26 cellular contexts compared by ENCODE assay signal in genomic region chr6:109521100-109521499, GRCh38.
"Had no signal": no experiment of that assay in that cellular context is flagged by ENCODE, and none has a peak within 500 bp of the region (broad histone marks: within the 10 kb centered on the region; RNA-seq: fewer than 3 reads in every experiment).

No MANE protein-coding gene starts in this region.

- H3K27me3 Mint-ChIP-seq: activated naive CD4-positive, alpha-beta T cell treated with anti-CD3 and anti-CD28 coated beads, Interleukin-2, amount 50 U/mL, for 24 hours had no signal

- FAIRE-seq: astrocyte, TTC549 had no signal

- H3K4me3 Mint-ChIP-seq: activated naive CD4-positive, alpha-beta T cell treated with anti-CD3 and anti-CD28 coated beads, Interleukin-2, amount 50 U/mL, for 24 hours; activated T-cell treated with anti-CD3 and anti-CD28 coated beads, Interleukin-2, amount 50 U/mL, for 72 hours had no signal

- H3K9me3 ChIP-seq: adrenal gland, left lung, prostate gland, uterus had no signal

- H3K4me1 ChIP-seq: adrenal gland, breast epithelium, gastroesophageal sphincter, prostate gland, right atrium auricular region, uterus had no signal

- H3K36me3 ChIP-seq: adrenal gland, breast epithelium, gastroesophageal sphincter, heart left ventricle, left lung, prostate gland, right atrium auricular region, tibial artery, uterus had no signal

- H3K27ac Mint-ChIP-seq: activated naive CD4-positive, alpha-beta T cell treated with anti-CD3 and anti-CD28 coated beads, Interleukin-2, amount 50 U/mL, for 24 hours had no signal

- H3K27ac ChIP-seq: adrenal gland, breast epithelium, coronary artery, gastroesophageal sphincter, heart left ventricle, left lung, prostate gland, right atrium auricular region, tibial artery, uterus had no signal

- H3K27me3 ChIP-seq: adrenal gland, breast epithelium, gastroesophageal sphincter, heart left ventricle, left lung, right atrium auricular region, tibial artery, uterus had no signal

- ATAC-seq: activated T-cell treated with anti-CD3 and anti-CD28 coated beads, Interleukin-2, amount 50 U/mL, for 72 hours; esophagus mucosa; gastroesophageal sphincter; heart left ventricle; left lung had no signal

- DNase-seq: activated CD4-positive, alpha-beta T cell treated with anti-CD3 and anti-CD28 coated beads, Interleukin-2, amount 50 U/mL, for 1 hour; activated CD8-positive, alpha-beta memory T cell treated with anti-CD3 and anti-CD28 coated beads for 24 hours; activated CD8-positive, alpha-beta memory T cell treated with anti-CD3 and anti-CD28 coated beads, Interleukin-2, amount 50 U/mL, for 48 hours; activated effector memory CD4-positive, alpha-beta T cell treated with anti-CD3 and anti-CD28 coated beads, Interleukin-2, amount 50 U/mL, for 16 hours; activated T-cell treated with anti-CD3 and anti-CD28 coated beads, Interleukin-2, amount 50 U/mL, for 72 hours; adrenal gland; effector CD4-positive, alpha-beta T cell; heart left ventricle; left lung; midbrain; stimulated activated CD4-positive, alpha-beta T cell treated with anti-CD3 and anti-CD28 coated beads, Interleukin-12 subunit alpha, Interleukin-12 subunit beta, amount 100 ng/mL, for 4 hours; stimulated activated CD4-positive, alpha-beta T cell treated with anti-CD3 and anti-CD28 coated beads, Interleukin-1b, Interleukin-23, amount 100 ng/mL, for 48 hours; stimulated activated naive CD4-positive, alpha-beta T cell treated with Interleukin-2 at 50 U/mL for 16 hours; substantia nigra; T-helper 2 cell; tibial artery; uterus had no signal

- H3K4me3 ChIP-seq: adrenal gland, breast epithelium, coronary artery, gastroesophageal sphincter, heart left ventricle, left lung, prostate gland, right atrium auricular region, tibial artery, uterus had no signal

- H3K9me3 Mint-ChIP-seq: activated naive CD4-positive, alpha-beta T cell treated with anti-CD3 and anti-CD28 coated beads, Interleukin-2, amount 50 U/mL, for 24 hours had no signal
